Comparison of ENCODE assay signal across 22 cellular contexts in the genomic region with DNA sequence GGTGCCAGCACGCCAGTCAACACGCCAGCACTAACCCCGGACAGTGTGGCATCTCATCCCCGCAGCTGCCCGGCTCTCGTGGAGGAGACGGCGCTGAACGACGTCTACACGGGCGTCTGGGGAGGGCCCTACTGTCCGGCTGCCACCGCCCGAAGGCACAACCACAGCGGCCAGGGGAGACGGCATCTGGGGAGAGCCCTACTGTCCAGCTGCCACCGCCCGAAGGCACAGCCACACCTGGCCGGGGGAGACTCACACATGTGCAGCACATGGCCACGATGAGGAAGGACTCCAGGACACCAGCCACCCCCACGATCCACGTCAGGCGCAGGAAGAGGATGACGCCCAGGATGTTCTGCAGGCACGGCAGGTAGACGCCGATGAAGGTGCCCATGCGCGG.
"Had no signal": no experiment of that assay in that cellular context is flagged by ENCODE, and none has a peak within 500 bp of the region (broad histone marks: within the 10 kb centered on the region; RNA-seq: fewer than 3 reads in every experiment).

No MANE protein-coding gene starts in this region.

- H3K4me1 ChIP-seq: SJSA1 had no signal

- H3K27ac ChIP-seq: SJSA1, SK-N-MC had no signal

- H3K27me3 ChIP-seq: MG63, SJSA1 had no signal

- H3K9me3 ChIP-seq: MG63 had no signal

- DNase-seq: IMR-90, Karpas-422, KG1, MG63, NCI-H1092, NCI-H1436, NCI-H187, NCI-H2029, NCI-H2081 treated with DMSO at 0.1 percent for 48 hours, NCI-H2171, NCI-H226, NCI-H446, NCI-H510A, NCI-H524 treated with DMSO at 0.1 percent for 48 hours, NCI-H69, NCI-H774, Right ventricle myocardium superior, RPMI8226, SIG-M5 had no signal

- H3K4me3 ChIP-seq: MG63, SJSA1, SK-N-MC had no signal

- FAIRE-seq: RCC 7860 had no signal
